Comparison of ENCODE assay signal across 10 cellular contexts in the genomic region with DNA sequence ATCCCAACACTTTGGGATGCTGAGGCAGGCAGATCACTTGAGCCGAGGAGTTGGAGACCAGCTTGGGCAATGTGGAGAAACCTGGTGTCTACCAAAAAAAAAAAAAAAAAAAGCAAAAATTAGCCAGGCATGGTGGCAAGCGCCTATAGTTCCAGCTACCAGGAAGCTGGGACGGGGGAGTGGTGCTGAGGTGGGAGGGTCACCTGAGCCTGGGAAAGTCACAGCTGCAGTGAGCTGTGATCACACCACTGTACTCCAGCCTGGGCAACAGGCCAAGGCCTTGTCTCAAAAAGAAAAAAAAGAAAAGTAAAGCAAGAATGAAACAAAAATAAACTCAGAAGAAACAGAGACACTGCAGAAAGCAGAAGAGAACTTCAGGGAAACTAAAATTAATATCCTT. TPM values are rescaled to one million over a fixed set of nuclear protein-coding genes. Genes with fewer than 3 reads are reported as not detected.
DNase-seq lines count a peak whose midpoint lies in the region; ATAC-seq and TF ChIP-seq lines count a peak whose summit lies in the region.
"Had no signal": no experiment of that assay in that cellular context is flagged by ENCODE, and none has a peak within 500 bp of the region (broad histone marks: within the 10 kb centered on the region; RNA-seq: fewer than 3 reads in every experiment).

No MANE protein-coding gene starts in this region.

- ATAC-seq in HG03565 (IDR thresholded peaks at IDR 0.05; ENCODE audit: unreplicated experiment), result no peak

- CTCF ChIA-PET in HEK293T (lab: Yijun Ruan, JAX), result no interaction called here

- DNase-seq in A172 (ENCODE audit: low spot score) (peak; percentile 5), EH (ENCODE audit: low read depth) (peak; percentile 36), OCI-M1 (lab: John Stamatoyannopoulos, UW) (peak; percentile 14), iPS-NIHi11 (ENCODE audit: low spot score) (peak; percentile 21), HEK293T (ENCODE audit: extremely low spot score) (no peak), middle frontal gyrus (ENCODE audit: extremely low spot score, low spot score) (no peak)
- no peak for DNase-seq in stimulated activated CD4-positive, alpha-beta T cell treated with anti-CD3 and anti-CD28 coated beads, Interleukin-2, amount 100 ng/mL, for 24 hours
- DNase-seq: CD4-positive, alpha-beta T cell; T1000 had no signal

- POLR2A ChIA-PET in HEK293T (lab: Yijun Ruan, JAX), result no interaction called here

TF ChIP-seq in HEK293T, 16 proteins besides CTCF, POLR2A, EP300 and RAD21:
- TF ChIP-seq HDGF (IDR thresholded peaks at IDR 0.05; ENCODE audit: borderline replicate concordance), result no peak
- no peak for TF ChIP-seq LEF1 (IDR thresholded peaks at IDR 0.05; ENCODE audit: borderline replicate concordance)
- TF ChIP-seq, protein P1, sequence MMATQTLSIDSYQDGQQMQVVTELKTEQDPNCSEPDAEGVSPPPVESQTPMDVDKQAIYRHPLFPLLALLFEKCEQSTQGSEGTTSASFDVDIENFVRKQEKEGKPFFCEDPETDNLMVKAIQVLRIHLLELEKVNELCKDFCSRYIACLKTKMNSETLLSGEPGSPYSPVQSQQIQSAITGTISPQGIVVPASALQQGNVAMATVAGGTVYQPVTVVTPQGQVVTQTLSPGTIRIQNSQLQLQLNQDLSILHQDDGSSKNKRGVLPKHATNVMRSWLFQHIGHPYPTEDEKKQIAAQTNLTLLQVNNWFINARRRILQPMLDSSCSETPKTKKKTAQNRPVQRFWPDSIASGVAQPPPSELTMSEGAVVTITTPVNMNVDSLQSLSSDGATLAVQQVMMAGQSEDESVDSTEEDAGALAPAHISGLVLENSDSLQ (IDR thresholded peaks at IDR 0.05), result no peak
- TF ChIP-seq SP1 (IDR thresholded peaks at IDR 0.05), result no peak

RNA-seq across cellular contexts. Expression of a gene that starts 31.6 kb away (rescaled TPM):
- total RNA-seq in A172 (2014; rRNA removed; shearing (Covaris generic)), result 10.7 and 18.0 TPM in 2 replicates

RNA-seq across cellular contexts. Expression of a gene that starts 37.4 kb away (rescaled TPM):
- total RNA-seq in A172 (2014; rRNA removed; shearing (Covaris generic)), result 5.8 and 6.8 TPM in 2 replicates

Comparison
In these comparisons a context has a peak if more than half of its experiments do, and no peak if none do; other contexts are left out.
1. DNase-seq: peak in A172 (single experiment), EH (single experiment), OCI-M1 (single experiment) and iPS-NIHi11 (single experiment); none in HEK293T (single experiment), middle frontal gyrus (single experiment) and stimulated activated CD4-positive, alpha-beta T cell treated with anti-CD3 and anti-CD28 coated beads, Interleukin-2, amount 100 ng/mL, for 24 hours (0 of 2).